In the genomic region with DNA sequence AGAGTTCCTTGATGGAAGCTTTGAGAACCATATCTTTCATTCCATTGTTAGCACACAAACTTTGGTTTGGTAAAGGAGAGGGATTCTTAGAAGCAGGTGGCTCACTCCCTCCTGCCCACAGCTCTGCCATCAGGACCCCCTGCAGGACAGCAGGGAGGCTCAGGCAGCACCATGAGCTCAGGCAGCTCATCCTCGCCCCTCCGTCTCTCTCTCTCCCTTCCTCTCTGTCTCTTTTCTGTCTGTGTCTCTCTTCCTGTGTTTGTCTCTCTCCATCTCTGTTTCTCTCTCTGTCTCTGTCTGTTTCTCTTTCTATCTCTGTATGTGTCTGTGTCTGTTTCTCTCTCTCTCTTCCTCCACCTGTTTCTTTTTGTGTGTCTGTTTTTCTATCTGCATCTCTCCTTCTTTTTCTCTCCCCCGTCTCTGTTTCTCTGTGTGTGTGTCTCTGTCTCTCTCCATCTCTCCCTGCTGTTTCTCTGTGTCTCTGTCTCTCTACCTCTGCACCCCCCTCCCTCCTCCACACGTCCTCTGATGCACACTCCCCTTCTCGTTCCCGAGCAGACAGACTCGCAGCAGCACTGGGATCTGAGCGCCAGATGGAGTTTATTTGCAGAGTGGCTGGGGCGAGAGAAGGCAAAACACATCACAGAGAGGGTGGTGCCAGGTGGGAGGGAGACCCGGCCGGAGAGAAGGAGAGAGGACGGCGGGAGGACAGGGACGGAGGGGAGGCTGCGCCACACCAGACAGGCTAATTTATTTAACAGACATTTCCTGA, we compare ENCODE assay signal across 11 cellular contexts. TPM values are rescaled to one million over a fixed set of nuclear protein-coding genes. Genes with fewer than 3 reads are reported as not detected.
A peak's percentile ranks its signal among the peaks of the same experiment; 100 is the strongest.
DNase-seq lines count a peak whose midpoint lies in the region; ATAC-seq and TF ChIP-seq lines count a peak whose summit lies in the region.
"Had no signal": no experiment of that assay in that cellular context is flagged by ENCODE, and none has a peak within 500 bp of the region (broad histone marks: within the 10 kb centered on the region; RNA-seq: fewer than 3 reads in every experiment).

No MANE protein-coding gene starts in this region.

- no peaks in the 10 kb centered on the region for H3K36me3 ChIP-seq in SK-N-SH (replicated peaks in 1 of 2; ENCODE audit: control insufficient read depth in 1 of 2, insufficient read depth in 2 of 2, low read length in 1 of 2)
- H3K36me3 ChIP-seq in neural cell (ENCODE audit: insufficient read depth, low read length) = no peaks in the 10 kb centered on the region
- H3K36me3 ChIP-seq in suprapubic skin = no peaks in the 10 kb centered on the region

- no peak overlapping the region; the same call in 1 of the 2 replicates for H2AFZ ChIP-seq in SK-N-SH (ENCODE audit: low read depth)
- H2AFZ ChIP-seq in neural cell (ENCODE audit: low read depth, low read length) = no peak overlapping the region

- peak overlapping the region in 1 of 2 experiments; percentile 76; a peak in 2 of 4 replicates for H3K27ac ChIP-seq in SK-N-SH (ENCODE audit: low read depth in 2 of 2, low read length in 1 of 2)
- H3K27ac ChIP-seq in neural cell (ENCODE audit: low read length) = no peak overlapping the region
- H3K27ac ChIP-seq in foreskin keratinocyte = no peak overlapping the region
- H3K27ac ChIP-seq in suprapubic skin = no peak overlapping the region

- DNase-seq in DMS79 (lab: John Stamatoyannopoulos, UW) (peak; percentile 15), NCI-H2171 treated with DMSO at 0.1 percent for 48 hours (lab: John Stamatoyannopoulos, UW) (peak; percentile 98), SK-N-SH (peak; percentile 90), foreskin keratinocyte (no peak), suprapubic skin (ENCODE audit: low spot score in 2 of 2) (no peak)
- DNase-seq: activated CD4-positive, CD25-positive, alpha-beta regulatory T cell had no signal

- TF ChIP-seq POLR2A in suprapubic skin (IDR thresholded peaks at IDR 0.05) = no peak

- CTCF ChIA-PET in SK-N-SH (lab: Yijun Ruan, JAX) = interaction anchor here (0.6 to 1.2 kb wide), 4 partner anchors 14 to 46 kb away, joined by 3 to 5 read pairs (median 3); no protein-coding TSS in a partner anchor

- TF ChIP-seq RAD21 in SK-N-SH (IDR thresholded peaks at IDR 0.05; ENCODE audit: low read length) = peak; percentile 29; the same call in 1 of the 2 replicates
- TF ChIP-seq RAD21 in neural cell (conservative IDR thresholded peaks at IDR 0.05) = no peak

- TF ChIP-seq EP300 in SK-N-SH (IDR thresholded peaks at IDR 0.05; ENCODE audit: borderline replicate concordance in 1 of 2, low read depth in 1 of 2, low read length in 1 of 2) = 0 out of 4 replicates have a peak, but pooled peaks of 1 of the 2 experiments have one; percentile 25
- TF ChIP-seq EP300 in neural cell (conservative IDR thresholded peaks at IDR 0.05; ENCODE audit: poor library complexity, severe bottlenecking) = no peak
- no peak for TF ChIP-seq EP300 in suprapubic skin (IDR thresholded peaks at IDR 0.05)

- H3K4me3 ChIP-seq in SK-N-SH (ENCODE audit: low read depth in 2 of 2, low read length in 1 of 2) (no peak overlapping the region), neural cell (ENCODE audit: low read length) (no peak overlapping the region), suprapubic skin (no peak overlapping the region)

- H3K4me2 ChIP-seq in SK-N-SH (0 out of 2 replicates have a peak overlapping the region, but pooled peaks have one; percentile 11), neural cell (ENCODE audit: low read length) (no peak overlapping the region)

- ATAC-seq in foreskin keratinocyte = no peak
- no peak for ATAC-seq in HG02798 (IDR thresholded peaks at IDR 0.05; ENCODE audit: poor library complexity, unreplicated experiment)

- H4K20me1 ChIP-seq in SK-N-SH (ENCODE audit: insufficient read depth) = no peaks in the 10 kb centered on the region
- no peaks in the 10 kb centered on the region for H4K20me1 ChIP-seq in neural cell (ENCODE audit: insufficient read depth)

- H3K9ac ChIP-seq in SK-N-SH = no peak overlapping the region
- H3K9ac ChIP-seq in neural cell (ENCODE audit: low read length) = peak overlapping the region; percentile 9

- H3K4me1 ChIP-seq in SK-N-SH (ENCODE audit: control insufficient read depth in 1 of 2, insufficient read depth in 2 of 2, low read depth in 1 of 2, low read length in 1 of 2) = peaks cover 0 to 31% of the 10 kb centered on the region in 2 experiments; a peak in 1 of 4 replicates
- no peaks in the 10 kb centered on the region for H3K4me1 ChIP-seq in foreskin keratinocyte
- H3K4me1 ChIP-seq in suprapubic skin = peaks cover 12% of the 10 kb centered on the region

- no peaks in the 10 kb centered on the region for H3K79me2 ChIP-seq in SK-N-SH (ENCODE audit: insufficient read depth)
- no peaks in the 10 kb centered on the region for H3K79me2 ChIP-seq in neural cell (replicated peaks; ENCODE audit: insufficient read depth, low read length)

- H3F3A ChIP-seq in SK-N-SH (replicated peaks; ENCODE audit: insufficient read depth) (no peaks in the 10 kb centered on the region), neural cell (ENCODE audit: insufficient read depth, low read length, poor library complexity, severe bottlenecking) (no peaks in the 10 kb centered on the region)

- TF ChIP-seq CTCF in SK-N-SH (IDR thresholded peaks at IDR 0.05) = no peak
- TF ChIP-seq CTCF in neural cell (IDR thresholded peaks at IDR 0.05; ENCODE audit: poor library complexity, severe bottlenecking) = no peak
- no peak for TF ChIP-seq CTCF in foreskin keratinocyte (conservative IDR thresholded peaks at IDR 0.05)
- no peak for TF ChIP-seq CTCF in suprapubic skin (IDR thresholded peaks at IDR 0.05)

- 21% methylated on average over 15 of the region's 15 CpGs for WGBS in SK-N-SH (ENCODE audit: low lambda C conversion rate)
- 29% methylated on average over 15 of the region's 15 CpGs for WGBS in suprapubic skin

- no peaks in the 10 kb centered on the region for H3K9me2 ChIP-seq in SK-N-SH
- no peaks in the 10 kb centered on the region for H3K9me2 ChIP-seq in neural cell (ENCODE audit: insufficient read depth, low read length)

- H3K27me3 ChIP-seq in SK-N-SH (ENCODE audit: insufficient read depth) (no peaks in the 10 kb centered on the region), neural cell (ENCODE audit: insufficient read depth, low read depth, low read length) (no peaks in the 10 kb centered on the region), foreskin keratinocyte (peaks cover 4% of the 10 kb centered on the region), suprapubic skin (peaks cover 17% of the 10 kb centered on the region)

- POLR2A ChIA-PET in SK-N-SH (lab: Yijun Ruan, JAX) = no interaction called here

- H3K9me3 ChIP-seq in SK-N-SH (no peaks in the 10 kb centered on the region), neural cell (ENCODE audit: low read length) (no peaks in the 10 kb centered on the region), suprapubic skin (no peaks in the 10 kb centered on the region)

TF ChIP-seq in SK-N-SH, 30 proteins besides CTCF, POLR2A, EP300 and RAD21 (continues in another document):
- peak; percentile 17; the same call in 1 of the 2 replicates for TF ChIP-seq FOXJ3 (CRISPR knock-in tag; IDR thresholded peaks at IDR 0.05)
- TF ChIP-seq JUND (IDR thresholded peaks at IDR 0.05) = no peak
- peak; percentile 47 for TF ChIP-seq CHD2 (IDR thresholded peaks at IDR 0.05; ENCODE audit: low read length, partially characterized antibody)
- no peak for TF ChIP-seq YY1 (IDR thresholded peaks at IDR 0.05; ENCODE audit: low read depth)

TF ChIP-seq in neural cell, 6 proteins besides CTCF, POLR2A, EP300 and RAD21 (continues in another document):
- TF ChIP-seq EZH2 (IDR thresholded peaks at IDR 0.05; ENCODE audit: borderline replicate concordance, insufficient read depth, low read length, poor library complexity, severe bottlenecking) = no peak
- TF ChIP-seq POLR2AphosphoS5 (IDR thresholded peaks at IDR 0.05) = no peak
- no peak for TF ChIP-seq SMC3 (conservative IDR thresholded peaks at IDR 0.05; ENCODE audit: poor library complexity)

RNA-seq across cellular contexts. Expression of gene SBK2, which starts 8.7 kb away (rescaled TPM):
- polyA plus RNA-seq in SK-N-SH (2012; rRNA removed) = 0.20 and 0.28 TPM in 2 replicates
- 0.10 and 0.17 TPM in 2 replicates for polyA plus RNA-seq in SK-N-SH (2012; cell fraction: cytosol; rRNA removed)
- polyA plus RNA-seq in SK-N-SH (2012; cell fraction: nucleus; rRNA removed) = 2.1 and 3.0 TPM in 2 replicates
- not detected in 2 replicates for polyA plus RNA-seq in neural cell
- polyA minus RNA-seq in neural cell = not detected in 2 replicates
- not detected in 2 replicates for total RNA-seq in foreskin keratinocyte
- not detected in 2 replicates for polyA plus RNA-seq in foreskin keratinocyte
- total RNA-seq in suprapubic skin = not detected
- total RNA-seq: activated T-helper 1 cell treated with anti-CD3 and anti-CD28 coated beads, Interleukin-12 subunit alpha, Interleukin-12 subunit beta, Interleukin-2, Interleukin-4 antibody, amounts not matched to agents 30 ng/mL and 10 ng/mL and 1 ng/mL, durations not matched to agents 14 hours and 24 hours and 36 hours; MCF 10A; mononuclear cell had no signal

RNA-seq across cellular contexts. Expression of gene SBK3, which starts 17.1 kb away (rescaled TPM):
- polyA plus RNA-seq in SK-N-SH (2012; rRNA removed) (0.03 and 0.05 TPM in 2 replicates), neural cell (not detected in 2 replicates), foreskin keratinocyte (not detected in 2 replicates)
- 0.12 TPM in 1 of 2 replicates, not detected in the other for polyA plus RNA-seq in SK-N-SH (2012; cell fraction: cytosol; rRNA removed)
- 0.05 TPM in 1 of 2 replicates, not detected in the other for polyA plus RNA-seq in SK-N-SH (2012; cell fraction: nucleus; rRNA removed)
- polyA minus RNA-seq in neural cell = not detected in 2 replicates
- total RNA-seq in foreskin keratinocyte (not detected in 2 replicates), suprapubic skin (not detected)
- total RNA-seq: activated T-helper 1 cell treated with anti-CD3 and anti-CD28 coated beads, Interleukin-12 subunit alpha, Interleukin-12 subunit beta, Interleukin-2, Interleukin-4 antibody, amounts not matched to agents 30 ng/mL and 10 ng/mL and 1 ng/mL, durations not matched to agents 14 hours and 24 hours and 36 hours; MCF 10A; mononuclear cell had no signal

RNA-seq across cellular contexts. Expression of gene SSC5D, which starts 40.0 kb away (rescaled TPM):
- 2.6 and 4.9 TPM in 2 replicates for polyA plus RNA-seq in SK-N-SH (2012; rRNA removed)
- 2.4 and 4.2 TPM in 2 replicates for polyA plus RNA-seq in SK-N-SH (2012; cell fraction: cytosol; rRNA removed)
- polyA plus RNA-seq in SK-N-SH (2012; cell fraction: nucleus; rRNA removed) = 22.1 and 22.8 TPM in 2 replicates
- 0.45 and 1.4 TPM in 2 replicates for polyA plus RNA-seq in neural cell
- 0.81 and 1.5 TPM in 2 replicates for polyA minus RNA-seq in neural cell
- not detected in 2 replicates for total RNA-seq in foreskin keratinocyte
- 0.01 TPM in 1 of 2 replicates, not detected in the other for polyA plus RNA-seq in foreskin keratinocyte
- 1 to 10 TPM in 2 of 4 donors, under 1 TPM in 2; 0.57 to 2.1 (median 1.0) TPM for total RNA-seq in suprapubic skin

RNA-seq across cellular contexts. Expression of gene NAT14, which starts 43.2 kb away (rescaled TPM):
- polyA plus RNA-seq in SK-N-SH (2012; rRNA removed) (84.4 and 89.9 TPM in 2 replicates), neural cell (129 and 145 TPM in 2 replicates), foreskin keratinocyte (31.1 and 33.2 TPM in 2 replicates)
- polyA plus RNA-seq in SK-N-SH (2012; cell fraction: cytosol; rRNA removed) = 51.1 and 68.5 TPM in 2 replicates
- polyA plus RNA-seq in SK-N-SH (2012; cell fraction: nucleus; rRNA removed) = 132 and 194 TPM in 2 replicates
- 31.1 and 39.7 TPM in 2 replicates for polyA minus RNA-seq in neural cell
- total RNA-seq in foreskin keratinocyte (20.7 and 22.4 TPM in 2 replicates), suprapubic skin (1 to 10 TPM; 2.4 to 4.8 (median 4.0) TPM)

RNA-seq across cellular contexts. Expression of gene ZNF628, which starts 51.8 kb away (rescaled TPM):
- polyA plus RNA-seq in SK-N-SH (2012; rRNA removed) = 0.73 and 1.6 TPM in 2 replicates
- polyA plus RNA-seq in SK-N-SH (2012; cell fraction: cytosol; rRNA removed) = 0.58 and 1.1 TPM in 2 replicates
- 3.7 and 4.2 TPM in 2 replicates for polyA plus RNA-seq in SK-N-SH (2012; cell fraction: nucleus; rRNA removed)
- 0.37 and 0.68 TPM in 2 replicates for polyA plus RNA-seq in neural cell
- 1.5 and 1.9 TPM in 2 replicates for polyA minus RNA-seq in neural cell
- 3.9 and 4.4 TPM in 2 replicates for total RNA-seq in foreskin keratinocyte
- polyA plus RNA-seq in foreskin keratinocyte = 3.5 and 4.8 TPM in 2 replicates
- total RNA-seq in suprapubic skin = 10 to 100 TPM; 17.3 to 22.9 (median 19.8) TPM

Comparison
In these comparisons a context has a peak if more than half of its experiments do, and no peak if none do; other contexts are left out.
1. DNase-seq: peak in DMS79 (single experiment), NCI-H2171 treated with DMSO at 0.1 percent for 48 hours (single experiment) and SK-N-SH (single experiment); none in foreskin keratinocyte (0 of 2) and suprapubic skin (0 of 2).